In the genomic region with DNA sequence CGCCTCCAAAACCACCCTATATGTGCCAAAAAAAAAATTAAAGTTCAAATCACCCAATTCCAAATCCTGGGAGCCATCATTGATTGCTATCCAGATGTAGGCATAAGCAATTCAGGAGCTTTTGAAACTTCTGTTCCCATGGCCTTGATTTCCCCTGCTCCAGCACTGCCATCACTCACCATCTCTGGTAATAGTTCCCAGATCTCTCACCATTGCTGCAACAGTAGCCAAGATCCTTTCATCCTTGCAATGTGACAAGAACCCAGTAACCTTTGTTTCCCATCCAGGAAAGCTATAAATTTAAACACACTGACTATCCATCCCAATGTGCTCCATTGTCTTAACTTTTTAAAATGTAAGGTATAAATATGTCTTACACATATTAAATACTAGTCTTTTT, we compare ENCODE assay signal across 8 cellular contexts.
"Had no signal": no experiment of that assay in that cellular context is flagged by ENCODE, and none has a peak within 500 bp of the region (broad histone marks: within the 10 kb centered on the region; RNA-seq: fewer than 3 reads in every experiment).

No MANE protein-coding gene starts in this region.

- H3K4me3 ChIP-seq: GM23248, HAP-1 had no signal

- H3K36me3 ChIP-seq: HAP-1 had no signal

- DNase-seq: GM23248, GOT3, H7, HFFc6 had no signal

- H3K9me3 ChIP-seq: HAP-1 had no signal

- FAIRE-seq: HepG2 had no signal

- H3K4me1 ChIP-seq: HAP-1 had no signal

- H3K27ac ChIP-seq: GM23248, HL-60 had no signal

- ATAC-seq: HCT116, HepG2 had no signal
